ENCODE assay signal across 8 cellular contexts in genomic region chr6:108896111-108896661, GRCh38. TPM values are rescaled to one million over a fixed set of nuclear protein-coding genes. Genes with fewer than 3 reads are reported as not detected.
DNase-seq lines count a peak whose midpoint lies in the region; ATAC-seq, FAIRE-seq and TF ChIP-seq lines count a peak whose summit lies in the region.

No MANE protein-coding gene starts in this region.

- TF ChIP-seq CTCF in astrocyte (IDR thresholded peaks at IDR 0.05; ENCODE audit: insufficient read depth, low read depth, low read length) (no peak), right lobe of liver (IDR thresholded peaks at IDR 0.05) (no peak)

- intact Hi-C loops in right lobe of liver (cut with DNase I): loop anchor here in 1 of 2 donors (10.0 kb wide), 1 partner anchor 351 kb away; no protein-coding TSS in a partner anchor

- peak; percentile 43 for FAIRE-seq in astrocyte (lab: Jason Lieb, UNC)

- no peaks in the 10 kb centered on the region for H3K9me3 Mint-ChIP-seq in CD4-positive, CD25-positive, alpha-beta regulatory T cell
- H3K9me3 Mint-ChIP-seq in IgD-negative memory B cell (no peaks in the 10 kb centered on the region), astrocyte (ENCODE audit: unreplicated experiment) (no peaks in the 10 kb centered on the region)

- H4K20me1 ChIP-seq in astrocyte (ENCODE audit: insufficient read depth, low read length): no peaks in the 10 kb centered on the region

- H4K8ac ChIP-seq in mesendoderm (ENCODE audit: low read depth, low read length): no peak overlapping the region

- no peak for TF ChIP-seq POLR2A in right lobe of liver (IDR thresholded peaks at IDR 0.05)

- H3K56ac ChIP-seq in mesendoderm (ENCODE audit: low read length): no peak overlapping the region

- no peak overlapping the region for H3K18ac ChIP-seq in mesendoderm (ENCODE audit: low read length)

- peak in 2 of 3 donors; percentile 43 to 75 for DNase-seq in CD4-positive, CD25-positive, alpha-beta regulatory T cell
- DNase-seq in astrocyte (ENCODE audit: low read depth): peak; percentile 94
- DNase-seq in right lobe of liver: no peak
- DNase-seq in mesendoderm: no peak
- DNase-seq in NCI-H1105 (lab: John Stamatoyannopoulos, UW): no peak
- no peak for DNase-seq in stimulated activated CD8-positive, alpha-beta memory T cell treated with anti-CD3 and anti-CD28 coated beads, Interleukin-4, amount 100 ng/mL, for 48 hours
- DNase-seq in cerebellar cortex (ENCODE audit: low spot score): no peak

- no peak overlapping the region for H2BK5ac ChIP-seq in mesendoderm (ENCODE audit: low read length)

- 23% methylated on average over 2 of the region's 3 CpGs for WGBS in right lobe of liver (ENCODE audit: insufficient coverage, low coverage, low lambda C conversion rate, missing lambda C conversion rate)
- no CpG with 5 or more reads among the region's 3 CpGs for WGBS in mesendoderm (ENCODE audit: extremely low coverage, insufficient coverage, low lambda C conversion rate)

- peak overlapping the region; percentile 48 to 76 (median 63) for H3K27ac Mint-ChIP-seq in CD4-positive, CD25-positive, alpha-beta regulatory T cell
- H3K27ac Mint-ChIP-seq in IgD-negative memory B cell (peak overlapping the region in 2 of 3 donors; percentile 14 to 88), astrocyte (ENCODE audit: unreplicated experiment) (peak overlapping the region; percentile 98)

- no peaks in the 10 kb centered on the region for H3K27me3 Mint-ChIP-seq in CD4-positive, CD25-positive, alpha-beta regulatory T cell
- H3K27me3 Mint-ChIP-seq in IgD-negative memory B cell (no peaks in the 10 kb centered on the region), astrocyte (ENCODE audit: low read depth, unreplicated experiment) (no peaks in the 10 kb centered on the region)

- peak overlapping the region; percentile 71 for H3K4me2 ChIP-seq in astrocyte (ENCODE audit: low read length)
- H3K4me2 ChIP-seq in mesendoderm (ENCODE audit: low read length): no peak overlapping the region

- no peak overlapping the region for H4K5ac ChIP-seq in mesendoderm (ENCODE audit: low read length)

- H3K23ac ChIP-seq in mesendoderm (ENCODE audit: low read length): no peak overlapping the region

- H3K27ac ChIP-seq in CD4-positive, CD25-positive, alpha-beta regulatory T cell (ENCODE audit: insufficient read depth, low read length, poor library complexity, severe bottlenecking): peak overlapping the region; percentile 50
- peak overlapping the region; percentile 75 for H3K27ac ChIP-seq in astrocyte (ENCODE audit: low read depth, low read length)
- peak overlapping the region in 2 of 3 donors; percentile 35 to 36 for H3K27ac ChIP-seq in right lobe of liver
- H3K27ac ChIP-seq in mesendoderm (ENCODE audit: low read depth, low read length): no peak overlapping the region

- H3K4me1 Mint-ChIP-seq in CD4-positive, CD25-positive, alpha-beta regulatory T cell: peaks cover 12 to 49% (median 31%) of the 10 kb centered on the region in 4 donors
- peaks cover 18 to 22% (median 21%) of the 10 kb centered on the region in 3 donors for H3K4me1 Mint-ChIP-seq in IgD-negative memory B cell
- peaks cover 21% of the 10 kb centered on the region for H3K4me1 Mint-ChIP-seq in astrocyte (ENCODE audit: low read depth, unreplicated experiment)

- no peak overlapping the region for H2BK15ac ChIP-seq in mesendoderm (replicated peaks; ENCODE audit: low read depth)

- H3K9me3 ChIP-seq in CD4-positive, CD25-positive, alpha-beta regulatory T cell (ENCODE audit: control insufficient read depth in 2 of 2, low read length in 2 of 2): no peaks in the 10 kb centered on the region
- H3K9me3 ChIP-seq in astrocyte (ENCODE audit: insufficient read depth, low read depth, low read length) (no peaks in the 10 kb centered on the region), right lobe of liver (no peaks in the 10 kb centered on the region)

- H3K4me3 ChIP-seq in CD4-positive, CD25-positive, alpha-beta regulatory T cell (ENCODE audit: low read depth, low read length): peak overlapping the region; percentile 54
- no peak overlapping the region for H3K4me3 ChIP-seq in astrocyte (ENCODE audit: insufficient read depth, low read depth, low read length)
- H3K4me3 ChIP-seq in right lobe of liver: no peak overlapping the region
- H3K4me3 ChIP-seq in mesendoderm (ENCODE audit: low read length): no peak overlapping the region

- no peak overlapping the region for H2BK120ac ChIP-seq in mesendoderm (ENCODE audit: low read depth, low read length)

- H3K79me2 ChIP-seq in astrocyte (ENCODE audit: insufficient read depth, low read length) (no peaks in the 10 kb centered on the region), mesendoderm (ENCODE audit: control insufficient read depth, insufficient read depth, low read length) (no peaks in the 10 kb centered on the region)

- no peaks in the 10 kb centered on the region for H3K36me3 ChIP-seq in CD4-positive, CD25-positive, alpha-beta regulatory T cell (ENCODE audit: control insufficient read depth, insufficient read depth, low read length)
- H3K36me3 ChIP-seq in astrocyte (ENCODE audit: insufficient read depth, low read length) (no peaks in the 10 kb centered on the region), right lobe of liver (no peaks in the 10 kb centered on the region), mesendoderm (ENCODE audit: control insufficient read depth, insufficient read depth, low read length) (no peaks in the 10 kb centered on the region)

- H3K27me3 ChIP-seq in CD4-positive, CD25-positive, alpha-beta regulatory T cell (ENCODE audit: control insufficient read depth, insufficient read depth, low read length): no peaks in the 10 kb centered on the region
- no peaks in the 10 kb centered on the region for H3K27me3 ChIP-seq in astrocyte (ENCODE audit: insufficient read depth, low read length)
- H3K27me3 ChIP-seq in right lobe of liver: no peaks in the 10 kb centered on the region
- no peaks in the 10 kb centered on the region for H3K27me3 ChIP-seq in mesendoderm (ENCODE audit: insufficient read depth, low read length, poor library complexity)

- peak overlapping the region; percentile 24 to 67 (median 58) for H3K4me3 Mint-ChIP-seq in CD4-positive, CD25-positive, alpha-beta regulatory T cell
- peak overlapping the region in 1 of 4 donors; percentile 73 for H3K4me3 Mint-ChIP-seq in IgD-negative memory B cell
- H3K4me3 Mint-ChIP-seq in astrocyte (ENCODE audit: unreplicated experiment): peak overlapping the region; percentile 58

- peak overlapping the region; percentile 0 for H2AFZ ChIP-seq in astrocyte (ENCODE audit: low read depth, low read length)

- no peak overlapping the region for H2AK5ac ChIP-seq in mesendoderm (ENCODE audit: low read length)

- H3K36me3 Mint-ChIP-seq in CD4-positive, CD25-positive, alpha-beta regulatory T cell: peaks cover 3% of the 10 kb centered on the region
- peaks cover 6% of the 10 kb centered on the region for H3K36me3 Mint-ChIP-seq in IgD-negative memory B cell
- no peaks in the 10 kb centered on the region for H3K36me3 Mint-ChIP-seq in astrocyte (ENCODE audit: low read depth, unreplicated experiment)

- H3K4ac ChIP-seq in mesendoderm (ENCODE audit: low read depth, low read length): no peak overlapping the region

- peak overlapping the region; percentile 45 for H3K9ac ChIP-seq in astrocyte (ENCODE audit: low read length)
- no peak overlapping the region for H3K9ac ChIP-seq in mesendoderm (ENCODE audit: low read length)

- H3K79me1 ChIP-seq in mesendoderm (ENCODE audit: low read length): no peaks in the 10 kb centered on the region

- ATAC-seq in CD4-positive, CD25-positive, alpha-beta regulatory T cell (ENCODE audit: low read depth in 2 of 2): peak; percentile 59 to 65
- peak in 3 of 4 donors; percentile 20 to 48 (median 39) for ATAC-seq in right lobe of liver

- H3K4me1 ChIP-seq in CD4-positive, CD25-positive, alpha-beta regulatory T cell (ENCODE audit: control insufficient read depth, insufficient read depth, low read length, poor library complexity, severe bottlenecking): peaks cover 40% of the 10 kb centered on the region
- H3K4me1 ChIP-seq in astrocyte (ENCODE audit: insufficient read depth, low read length): peaks cover 19% of the 10 kb centered on the region
- H3K4me1 ChIP-seq in right lobe of liver: peaks cover 0 to 30% (median 0%) of the 10 kb centered on the region in 4 donors
- H3K4me1 ChIP-seq in mesendoderm (ENCODE audit: control insufficient read depth, low read depth, low read length): no peaks in the 10 kb centered on the region

RNA-seq across cellular contexts. Expression of gene ARMC2, which starts 48.0 kb away (rescaled TPM):
- 12.5 TPM for total RNA-seq in CD4-positive, CD25-positive, alpha-beta regulatory T cell
- polyA plus RNA-seq in CD4-positive, CD25-positive, alpha-beta regulatory T cell: 1 to 10 TPM; 3.5 to 8.4 (median 6.5) TPM
- polyA plus RNA-seq in IgD-negative memory B cell: 3.2 TPM
- total RNA-seq in astrocyte: 5.2 and 7.1 TPM in 2 replicates
- 1 to 10 TPM in 3 of 6 experiments, under 1 TPM in 3; 0.86 to 1.9 (median 1.0) TPM for total RNA-seq in right lobe of liver
- polyA plus RNA-seq in mesendoderm (2013, experiment 1 of 2): 1.9 TPM
- polyA plus RNA-seq in mesendoderm (2013, experiment 2 of 2): 2.0 TPM

Comparison
In these comparisons a context has a peak if more than half of its experiments do, and no peak if none do; other contexts are left out.
1. DNase-seq: peak in CD4-positive, CD25-positive, alpha-beta regulatory T cell (2 of 3) and astrocyte (single experiment); none in right lobe of liver (0 of 3), mesendoderm (single experiment), NCI-H1105 (single experiment), stimulated activated CD8-positive, alpha-beta memory T cell treated with anti-CD3 and anti-CD28 coated beads, Interleukin-4, amount 100 ng/mL, for 48 hours (single experiment) and cerebellar cortex (single experiment).
2. Peak in every context shown above with its lines, with median percentiles within 50 percentile points of each other: H3K27ac Mint-ChIP-seq.